Comparison of ENCODE assay signal across 17 cellular contexts in genomic region chr20:32448306-32449056, GRCh38.
A peak's percentile ranks its signal among the peaks of the same experiment; 100 is the strongest.
DNase-seq lines count a peak whose midpoint lies in the region; ATAC-seq and TF ChIP-seq lines count a peak whose summit lies in the region.
"Had no signal": no experiment of that assay in that cellular context is flagged by ENCODE, and none has a peak within 500 bp of the region (broad histone marks: within the 10 kb centered on the region; RNA-seq: fewer than 3 reads in every experiment).

No MANE protein-coding gene starts in this region.

- no peaks in the 10 kb centered on the region for H3K27me3 Mint-ChIP-seq in stimulated activated naive CD8-positive, alpha-beta T cell treated with anti-CD3 and anti-CD28 coated beads, Interleukin-15, Interleukin-2, amounts not matched to agents 100 ng/mL and 50 ng/mL, for 24 hours
- peaks cover 28% of the 10 kb centered on the region for H3K27me3 Mint-ChIP-seq in endothelial cell (ENCODE audit: unreplicated experiment)
- H3K27me3 Mint-ChIP-seq in neural crest cell (ENCODE audit: low read depth) = peaks cover 13% of the 10 kb centered on the region

- no peaks in the 10 kb centered on the region for H3K36me3 ChIP-seq in uterus

- no peak for ATAC-seq in stimulated activated naive CD8-positive, alpha-beta T cell treated with anti-CD3 and anti-CD28 coated beads, Interleukin-15, Interleukin-2, amounts not matched to agents 100 U/mL and 50 U/mL, for 24 hours
- no peak for ATAC-seq in HG02870 (IDR thresholded peaks at IDR 0.05; ENCODE audit: unreplicated experiment)
- ATAC-seq: HCT116 had no signal

- no peaks in the 10 kb centered on the region for H3K9me3 ChIP-seq in uterus
- H3K9me3 ChIP-seq: SK-N-SH had no signal

- no peak overlapping the region for H3K4me3 Mint-ChIP-seq in stimulated activated naive CD8-positive, alpha-beta T cell treated with anti-CD3 and anti-CD28 coated beads, Interleukin-15, Interleukin-2, amounts not matched to agents 100 ng/mL and 50 ng/mL, for 24 hours
- peak overlapping the region; percentile 72 for H3K4me3 Mint-ChIP-seq in endothelial cell (ENCODE audit: unreplicated experiment)
- H3K4me3 Mint-ChIP-seq in neural crest cell = peak overlapping the region; percentile 38

- H3K27ac ChIP-seq in uterus = peak overlapping the region; percentile 34 to 35

- DNase-seq in stimulated activated naive CD8-positive, alpha-beta T cell treated with anti-CD3 and anti-CD28 coated beads, Interleukin-15, Interleukin-2, amounts not matched to agents 100 U/mL and 50 U/mL, for 24 hours = no peak
- no peak for DNase-seq in endothelial cell (ENCODE audit: low spot score)
- DNase-seq in neural crest cell (ENCODE audit: low read depth, low spot score) = no peak
- DNase-seq in uterus = peak; percentile 21 to 56
- no peak for DNase-seq in cerebellum (ENCODE audit: low spot score)
- no peak for DNase-seq in NCI-H1930 (lab: John Stamatoyannopoulos, UW)
- DNase-seq: activated gamma-delta T cell; AML-193; dermis blood vessel endothelial cell; foreskin melanocyte; GDM1; NCI-H1436 treated with DMSO at 0.1 percent for 48 hours; NK-92 treated with Interleukin-12 subunit alpha and Interleukin-12 subunit beta, amount 100 ng/mL, for 24 hours; SK-N-SH had no signal

- no peaks in the 10 kb centered on the region for H3K9me3 Mint-ChIP-seq in stimulated activated naive CD8-positive, alpha-beta T cell treated with anti-CD3 and anti-CD28 coated beads, Interleukin-15, Interleukin-2, amounts not matched to agents 100 ng/mL and 50 ng/mL, for 24 hours
- H3K9me3 Mint-ChIP-seq in endothelial cell (ENCODE audit: unreplicated experiment) (no peaks in the 10 kb centered on the region), neural crest cell (no peaks in the 10 kb centered on the region)

- no peak for TF ChIP-seq POLR2A in uterus (IDR thresholded peaks at IDR 0.05)

- peaks cover 19% of the 10 kb centered on the region for H3K4me1 Mint-ChIP-seq in stimulated activated naive CD8-positive, alpha-beta T cell treated with anti-CD3 and anti-CD28 coated beads, Interleukin-15, Interleukin-2, amounts not matched to agents 100 ng/mL and 50 ng/mL, for 24 hours (ENCODE audit: low read depth)
- H3K4me1 Mint-ChIP-seq in endothelial cell (ENCODE audit: unreplicated experiment) = peaks cover 74% of the 10 kb centered on the region
- H3K4me1 Mint-ChIP-seq in neural crest cell = peaks cover 19% of the 10 kb centered on the region

- peaks cover 20% of the 10 kb centered on the region for H3K36me3 Mint-ChIP-seq in stimulated activated naive CD8-positive, alpha-beta T cell treated with anti-CD3 and anti-CD28 coated beads, Interleukin-15, Interleukin-2, amounts not matched to agents 100 ng/mL and 50 ng/mL, for 24 hours (ENCODE audit: low read depth)
- H3K36me3 Mint-ChIP-seq in endothelial cell (ENCODE audit: low read depth, unreplicated experiment) (peaks cover 46% of the 10 kb centered on the region), neural crest cell (ENCODE audit: low read depth) (peaks cover 27% of the 10 kb centered on the region)

- H3K4me3 ChIP-seq in uterus = no peak overlapping the region

- TF ChIP-seq CTCF in endothelial cell (IDR thresholded peaks at IDR 0.05; ENCODE audit: unreplicated experiment) = no peak
- TF ChIP-seq CTCF in neural crest cell (conservative IDR thresholded peaks at IDR 0.05) = no peak
- TF ChIP-seq CTCF in uterus (IDR thresholded peaks at IDR 0.05) = no peak

- peak overlapping the region; percentile 48 for H3K27ac Mint-ChIP-seq in stimulated activated naive CD8-positive, alpha-beta T cell treated with anti-CD3 and anti-CD28 coated beads, Interleukin-15, Interleukin-2, amounts not matched to agents 100 ng/mL and 50 ng/mL, for 24 hours
- peak overlapping the region; percentile 77 for H3K27ac Mint-ChIP-seq in endothelial cell (ENCODE audit: unreplicated experiment)
- H3K27ac Mint-ChIP-seq in neural crest cell (ENCODE audit: unreplicated experiment) = peak overlapping the region; percentile 90

- H3K27me3 ChIP-seq in uterus = no peaks in the 10 kb centered on the region

- intact Hi-C loops in uterus (cut with DNase I; ENCODE audit: low total_unique reads) = no loop called here

- H3K4me1 ChIP-seq in uterus = peaks cover 0 to 4% of the 10 kb centered on the region in 2 donors

Comparison
In these comparisons a context has a peak if more than half of its experiments do, and no peak if none do; other contexts are left out.
1. DNase-seq: peak in uterus (2 of 2); none in stimulated activated naive CD8-positive, alpha-beta T cell treated with anti-CD3 and anti-CD28 coated beads, Interleukin-15, Interleukin-2, amounts not matched to agents 100 U/mL and 50 U/mL, for 24 hours (single experiment), endothelial cell (single experiment), neural crest cell (single experiment), cerebellum (single experiment) and NCI-H1930 (0 of 2).
2. Peak in every context shown above with its lines, with median percentiles within 50 percentile points of each other: H3K27ac Mint-ChIP-seq.